In genomic region chr1:115307621-115308020, GRCh38 we compare ENCODE assay signal across 1 cellular context.
TF ChIP-seq lines count a peak whose summit lies in the region.

No MANE protein-coding gene starts in this region.

TF ChIP-seq in SK-N-SH treated with all-trans-retinoic acid at 6 μM for 48 hours, 23 proteins besides CTCF, POLR2A, EP300 and RAD21 (continued from another document):
- TF ChIP-seq CSRNP3 (CRISPR knock-in tag; IDR thresholded peaks at IDR 0.05) (no peak), PATZ1 (CRISPR knock-in tag; IDR thresholded peaks at IDR 0.05; ENCODE audit: borderline replicate concordance) (no peak), ZFP30 (CRISPR knock-in tag; IDR thresholded peaks at IDR 0.05) (no peak), POU6F1 (CRISPR knock-in tag; IDR thresholded peaks at IDR 0.05; ENCODE audit: borderline replicate concordance, low read depth) (no peak), ARNTL (CRISPR knock-in tag; IDR thresholded peaks at IDR 0.05; ENCODE audit: borderline replicate concordance, low read depth) (no peak), TCF4 (CRISPR knock-in tag; IDR thresholded peaks at IDR 0.05; ENCODE audit: borderline replicate concordance) (no peak), ISL1 (CRISPR knock-in tag; IDR thresholded peaks at IDR 0.05) (no peak), OSR1 (CRISPR knock-in tag; IDR thresholded peaks at IDR 0.05) (no peak), RARB (CRISPR knock-in tag; IDR thresholded peaks at IDR 0.05) (no peak), ZNF565 (CRISPR knock-in tag; conservative IDR thresholded peaks at IDR 0.05; ENCODE audit: low read depth) (no peak), ZFP3 (CRISPR knock-in tag; IDR thresholded peaks at IDR 0.05) (no peak), ZNF70 (CRISPR knock-in tag; IDR thresholded peaks at IDR 0.05) (no peak)
TF ChIP-seq in SK-N-SH treated with all-trans-retinoic acid at 6 μM for 48 hours: peak in this region for 0.
